Comparison of ENCODE assay signal across 9 cellular contexts in the genomic region with DNA sequence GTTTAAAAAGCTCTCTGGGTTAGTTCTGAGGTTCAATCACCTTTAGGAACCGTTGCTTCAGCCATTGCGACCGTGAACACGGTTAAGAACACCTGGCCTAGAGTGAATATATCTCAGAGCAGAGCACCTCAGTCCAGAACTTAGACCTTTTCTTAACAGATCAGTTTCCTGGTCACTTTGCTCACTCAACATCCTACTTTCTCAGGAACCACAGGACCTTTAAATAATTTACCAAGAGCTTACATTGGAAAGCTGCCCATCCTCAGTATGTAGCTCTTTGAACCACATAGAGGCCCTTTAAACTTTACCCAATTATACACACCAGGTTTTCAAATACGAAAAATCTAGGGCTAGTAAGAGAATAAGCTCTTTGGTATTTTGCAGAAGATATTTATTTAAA.
DNase-seq lines count a peak whose midpoint lies in the region; ATAC-seq, FAIRE-seq and TF ChIP-seq lines count a peak whose summit lies in the region.
"Had no signal": no experiment of that assay in that cellular context is flagged by ENCODE, and none has a peak within 500 bp of the region (broad histone marks: within the 10 kb centered on the region; RNA-seq: fewer than 3 reads in every experiment).

No MANE protein-coding gene starts in this region.

- no peak for TF ChIP-seq POLR2A in GM12878 (IDR thresholded peaks at IDR 0.05; ENCODE audit: low read depth, low read length)

- BruUV-seq in GM12878 (replicated peaks; lab: Mats Ljungman, UMichigan), result TSS peak; percentile 45

- SMC1A ChIA-PET in GM12878 (lab: Charles Lee; ENCODE audit: uncharacterized antibody, unreplicated experiment), result interaction anchor here (0.7 to 5.9 kb wide), 32 partner anchors 10 to 345 kb away, joined by 3 to 44 read pairs (median 5); no protein-coding TSS in a partner anchor

- intact Hi-C loops in GM12878 (cut with micrococcal nuclease; ENCODE audit: unreplicated experiment), result loop anchor here (2.0 to 5.0 kb wide), 2 partner anchors 18 to 181 kb away; a partner anchor contains a TSS

- H3K4me3 ChIP-seq in GM12865 (ENCODE audit: low read depth, low read length), result peak overlapping the region; percentile 31; the same call in 1 of the 2 replicates
- peak overlapping the region; percentile 19; the same call in 1 of the 2 replicates for H3K4me3 ChIP-seq in GM12878
- H3K4me3 ChIP-seq in WERI-Rb-1 (ENCODE audit: low read depth, low read length), result no peak overlapping the region

- POLR2A ChIA-PET in GM12878 (lab: Charles Lee), result interaction anchor here (0.7 to 2.6 kb wide), 9 partner anchors 9 to 97 kb away, joined by 3 to 15 read pairs (median 3); no protein-coding TSS in a partner anchor
- POLR2A ChIA-PET in activated CD4-positive, alpha-beta memory T cell treated with anti-CD3 and anti-CD28 coated beads, Interleukin-2, amount 10 ng/mL, durations not matched to agents 7 days and 5 days (lab: Charles Lee), result interaction anchor here (1.0 kb wide), 1 partner anchor 235 kb away, joined by 4 read pairs; no protein-coding TSS in a partner anchor

- ATAC-seq in GM21447 (IDR thresholded peaks at IDR 0.05; ENCODE audit: unreplicated experiment) (peak; percentile 53), HG03139 (IDR thresholded peaks at IDR 0.05; ENCODE audit: unreplicated experiment) (peak; percentile 52), GM12878 (peak; percentile 72)

- no peak overlapping the region for H3K4me3 Mint-ChIP-seq in activated CD4-positive, alpha-beta memory T cell treated with anti-CD3 and anti-CD28 coated beads, Interleukin-2, amount 10 ng/mL, durations not matched to agents 7 days and 5 days

- H3K79me2 ChIP-seq in GM12878 (ENCODE audit: control insufficient read depth, insufficient read depth, low read length), result peaks cover 19% of the 10 kb centered on the region

- DNase-seq in GM12865 (ENCODE audit: low read depth) (peak; percentile 49), GM12878 (ENCODE audit: low read depth, low spot score) (no peak), NCI-H1436 treated with DMSO at 0.1 percent for 48 hours (lab: John Stamatoyannopoulos, UW) (no peak), activated gamma-delta T cell treated with Interleukin-2 at 50 U/mL for 16 hours (no peak), WERI-Rb-1 (no peak)
- no peak for DNase-seq in activated CD4-positive, alpha-beta memory T cell treated with anti-CD3 and anti-CD28 coated beads, Interleukin-2, amount 10 ng/mL, durations not matched to agents 7 days and 5 days
- DNase-seq: dermis blood vessel endothelial cell had no signal

- in situ Hi-C loops in GM12878 (cut with MboI), result no loop called here

- H4K20me1 ChIP-seq in GM12878 (ENCODE audit: control insufficient read depth, insufficient read depth), result no peaks in the 10 kb centered on the region

- peak overlapping the region; percentile 43 for H3K9ac ChIP-seq in GM12878 (ENCODE audit: control insufficient read depth, insufficient read depth, low read length)

- peaks cover 1% of the 10 kb centered on the region for H3K4me1 Mint-ChIP-seq in activated CD4-positive, alpha-beta memory T cell treated with anti-CD3 and anti-CD28 coated beads, Interleukin-2, amount 10 ng/mL, durations not matched to agents 7 days and 5 days

- CTCF ChIA-PET in GM12878 (lab: Yijun Ruan, JAX), result interaction anchor here (0.6 to 2.6 kb wide), 11 partner anchors 11 to 434 kb away, joined by 3 to 19 read pairs (median 3); no protein-coding TSS in a partner anchor
- CTCF ChIA-PET in activated CD4-positive, alpha-beta memory T cell treated with anti-CD3 and anti-CD28 coated beads, Interleukin-2, amount 10 ng/mL, durations not matched to agents 7 days and 5 days (lab: Charles Lee), result no interaction called here

- RAD21 ChIA-PET in GM12878 (lab: Charles Lee; ENCODE audit: unreplicated experiment), result interaction anchor here (0.9 to 4.4 kb wide), 17 partner anchors 14 to 344 kb away, joined by 3 to 34 read pairs (median 3); no protein-coding TSS in a partner anchor

- peak; percentile 61 for FAIRE-seq in GM12878 (lab: Jason Lieb, UNC)

- H3K36me3 ChIP-seq in GM12878 (ENCODE audit: control insufficient read depth in 2 of 2, insufficient read depth in 2 of 2, low read length in 1 of 2) (no peaks in the 10 kb centered on the region; a peak in 1 of 4 replicates), WERI-Rb-1 (no peaks in the 10 kb centered on the region; the same call in 1 of the 2 replicates)

- no peaks in the 10 kb centered on the region for H3K27me3 ChIP-seq in GM12878 (replicated peaks in 1 of 2; ENCODE audit: control insufficient read depth in 2 of 2, insufficient read depth in 2 of 2, low read length in 1 of 2)
- H3K27me3 ChIP-seq in WERI-Rb-1 (ENCODE audit: insufficient read depth, low read depth, severe bottlenecking), result no peaks in the 10 kb centered on the region

- peaks cover 2% of the 10 kb centered on the region for H3K36me3 Mint-ChIP-seq in activated CD4-positive, alpha-beta memory T cell treated with anti-CD3 and anti-CD28 coated beads, Interleukin-2, amount 10 ng/mL, durations not matched to agents 7 days and 5 days (ENCODE audit: low read depth)

- H3K9me3 Mint-ChIP-seq in activated CD4-positive, alpha-beta memory T cell treated with anti-CD3 and anti-CD28 coated beads, Interleukin-2, amount 10 ng/mL, durations not matched to agents 7 days and 5 days, result no peaks in the 10 kb centered on the region

- peaks cover 32% of the 10 kb centered on the region for H3K4me1 ChIP-seq in GM12878 (ENCODE audit: control insufficient read depth, insufficient read depth, low read length)

- peak overlapping the region; percentile 4; the same call in 1 of the 2 replicates for H2AFZ ChIP-seq in GM12878 (ENCODE audit: control insufficient read depth, low read depth, low read length)

- no peak for TF ChIP-seq CTCF in GM12865 (IDR thresholded peaks at IDR 0.05; ENCODE audit: insufficient read depth, low read depth, low read length, missing control alignments)
- TF ChIP-seq CTCF in GM12878 (IDR thresholded peaks at IDR 0.05 in 2 of 3, conservative IDR thresholded peaks at IDR 0.05 in 1 of 3; ENCODE audit: control insufficient read depth in 2 of 3, extremely low read depth in 1 of 3, insufficient read depth in 1 of 3, low read depth in 3 of 3, low read length in 3 of 3), result no peak
- TF ChIP-seq CTCF in WERI-Rb-1 (IDR thresholded peaks at IDR 0.05; ENCODE audit: low read depth, low read length), result no peak

- H3K4me2 ChIP-seq in GM12878 (ENCODE audit: control insufficient read depth, insufficient read depth), result peak overlapping the region; percentile 76

- no peak for TF ChIP-seq RAD21 in GM12878 (IDR thresholded peaks at IDR 0.05; ENCODE audit: insufficient read depth, low read depth, low read length)

- 8% methylated on average over 5 of the region's 5 CpGs for WGBS in GM12878 (ENCODE audit: insufficient coverage, insufficient replicate concordance, low lambda C conversion rate, missing lambda C conversion rate)

- TF ChIP-seq EP300 in GM12878 (IDR thresholded peaks at IDR 0.05; ENCODE audit: borderline replicate concordance in 1 of 2, control insufficient read depth in 1 of 2, low read depth in 2 of 2, low read length in 2 of 2), result no peak

- H3K9me3 ChIP-seq in GM12878 (replicated peaks; ENCODE audit: control insufficient read depth, insufficient read depth, low read length) (peaks cover 3% of the 10 kb centered on the region; the same call in 2 of the 3 replicates), WERI-Rb-1 (ENCODE audit: severe bottlenecking) (no peaks in the 10 kb centered on the region)

- no peaks in the 10 kb centered on the region for H3K27me3 Mint-ChIP-seq in activated CD4-positive, alpha-beta memory T cell treated with anti-CD3 and anti-CD28 coated beads, Interleukin-2, amount 10 ng/mL, durations not matched to agents 7 days and 5 days

- peak overlapping the region; percentile 73 for H3K27ac ChIP-seq in GM12878 (ENCODE audit: control insufficient read depth, insufficient read depth)
- H3K27ac ChIP-seq in WERI-Rb-1, result no peak overlapping the region

- H3K27ac Mint-ChIP-seq in activated CD4-positive, alpha-beta memory T cell treated with anti-CD3 and anti-CD28 coated beads, Interleukin-2, amount 10 ng/mL, durations not matched to agents 7 days and 5 days, result no peak overlapping the region

TF ChIP-seq in GM12878, 131 proteins besides CTCF, POLR2A, EP300 and RAD21 (continues in another document):
- TF ChIP-seq, protein P1, sequence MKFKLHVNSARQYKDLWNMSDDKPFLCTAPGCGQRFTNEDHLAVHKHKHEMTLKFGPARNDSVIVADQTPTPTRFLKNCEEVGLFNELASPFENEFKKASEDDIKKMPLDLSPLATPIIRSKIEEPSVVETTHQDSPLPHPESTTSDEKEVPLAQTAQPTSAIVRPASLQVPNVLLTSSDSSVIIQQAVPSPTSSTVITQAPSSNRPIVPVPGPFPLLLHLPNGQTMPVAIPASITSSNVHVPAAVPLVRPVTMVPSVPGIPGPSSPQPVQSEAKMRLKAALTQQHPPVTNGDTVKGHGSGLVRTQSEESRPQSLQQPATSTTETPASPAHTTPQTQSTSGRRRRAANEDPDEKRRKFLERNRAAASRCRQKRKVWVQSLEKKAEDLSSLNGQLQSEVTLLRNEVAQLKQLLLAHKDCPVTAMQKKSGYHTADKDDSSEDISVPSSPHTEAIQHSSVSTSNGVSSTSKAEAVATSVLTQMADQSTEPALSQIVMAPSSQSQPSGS (IDR thresholded peaks at IDR 0.05; ENCODE audit: low read length), result no peak
